Comparison of ENCODE assay signal across 8 cellular contexts in the genomic region with DNA sequence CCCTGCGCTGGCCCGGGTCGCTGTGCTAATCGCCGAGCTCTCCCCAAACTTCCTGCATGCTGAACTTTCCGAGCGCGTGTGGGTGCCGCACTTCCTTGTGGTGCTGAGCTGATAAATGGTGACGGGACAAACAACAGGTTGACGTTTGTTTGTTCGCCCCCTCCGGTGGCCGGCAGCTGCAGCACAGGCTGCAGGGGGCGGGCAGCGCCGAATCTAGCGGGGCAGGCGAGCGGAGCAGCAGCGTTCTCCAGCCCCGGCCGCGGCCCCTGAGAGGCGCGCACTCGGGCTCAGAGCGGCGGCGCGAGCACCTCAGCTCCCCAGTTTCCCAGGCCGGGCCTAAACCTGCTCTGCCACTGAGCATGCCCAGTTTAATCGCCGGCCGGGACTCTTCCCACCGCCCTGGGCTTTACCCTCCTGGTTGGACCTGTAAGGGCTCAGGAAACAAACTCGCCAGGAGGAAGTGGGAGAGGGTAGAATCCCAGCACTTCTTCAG. TPM values are rescaled to one million over a fixed set of nuclear protein-coding genes. Genes with fewer than 3 reads are reported as not detected.
DNase-seq lines count a peak whose midpoint lies in the region; ATAC-seq, FAIRE-seq and TF ChIP-seq lines count a peak whose summit lies in the region.

A gene (minus strand): TSS at position 120 of the 493 bp plus-strand sequence.

- H3K27me3 ChIP-seq in bronchial epithelial cell (ENCODE audit: control insufficient read depth, insufficient read depth, low read length) (no peaks in the 10 kb centered on the region), Caco-2 (replicated peaks; ENCODE audit: control insufficient read depth, insufficient read depth, low read length) (no peaks in the 10 kb centered on the region)

- DNase-seq in DMS114 treated with DMSO at 0.1 percent for 48 hours (lab: John Stamatoyannopoulos, UW; ENCODE audit: unreplicated experiment): peak; percentile 25
- peak; percentile 16 for DNase-seq in RWPE1 (ENCODE audit: low spot score)
- peak; percentile 44 for DNase-seq in bronchial epithelial cell (ENCODE audit: low read depth)
- peak; percentile 83 for DNase-seq in kidney
- peak; percentile 2 for DNase-seq in stimulated activated CD8-positive, alpha-beta memory T cell treated with anti-CD3 and anti-CD28 coated beads, Interleukin-15, amount 100 ng/mL, for 24 hours (ENCODE audit: low read depth)
- DNase-seq in Caco-2: no peak

- no peak within 1 kb of the TSS for H3K4me3 Mint-ChIP-seq in Caco-2 (ENCODE audit: unreplicated experiment)

- H3K27me3 Mint-ChIP-seq in Caco-2 (ENCODE audit: insufficient read depth, unreplicated experiment): no peaks in the 10 kb centered on the region

- H3K27ac Mint-ChIP-seq in Caco-2 (ENCODE audit: unreplicated experiment): no peak within 1 kb of the TSS

- H3K9ac ChIP-seq in kidney (ENCODE audit: low read length in 2 of 2): no peak within 1 kb of the TSS

- intact Hi-C loops in kidney (cut with DNase I) (no loop called here), Caco-2 (cut with micrococcal nuclease; ENCODE audit: unreplicated experiment) (no loop called here)

- POLR2A ChIA-PET in RWPE1 (lab: Yijun Ruan, JAX; ENCODE audit: low non-redundant PET) (no interaction called here), Caco-2 (lab: Charles Lee) (no interaction called here)

- peaks cover 0 to 3% of the 10 kb centered on the region in 2 donors for H3K4me1 ChIP-seq in kidney (ENCODE audit: control insufficient read depth in 1 of 2, insufficient read depth in 1 of 2, low read depth in 1 of 2, low read length in 2 of 2)
- H3K4me1 ChIP-seq in Caco-2: no peaks in the 10 kb centered on the region

- H3K9me3 Mint-ChIP-seq in Caco-2 (ENCODE audit: unreplicated experiment): no peaks in the 10 kb centered on the region

- no peaks in the 10 kb centered on the region for H3K4me1 Mint-ChIP-seq in Caco-2 (ENCODE audit: low read depth, unreplicated experiment)

- BruUV-seq in Caco-2 (replicated peaks; lab: Mats Ljungman, UMichigan): no TSS peak

- ATAC-seq in GM19467 (IDR thresholded peaks at IDR 0.05; ENCODE audit: unreplicated experiment) (peak; percentile 97), HG03520 (IDR thresholded peaks at IDR 0.05; ENCODE audit: unreplicated experiment) (peak; percentile 97)

- H3K27ac ChIP-seq in RWPE1 (no peak within 1 kb of the TSS), kidney (ENCODE audit: low read depth in 2 of 2, low read length in 2 of 2) (no peak within 1 kb of the TSS)

- TF ChIP-seq CTCF in RWPE1 (conservative IDR thresholded peaks at IDR 0.05; ENCODE audit: low read depth) (0 out of 2 replicates have a peak, but pooled peaks have one; percentile 8), bronchial epithelial cell (IDR thresholded peaks at IDR 0.05; ENCODE audit: insufficient read depth, low read length, severe bottlenecking) (peak; percentile 33), kidney (IDR thresholded peaks at IDR 0.05; ENCODE audit: borderline replicate concordance, extremely low read depth, insufficient read depth) (no peak), Caco-2 (IDR thresholded peaks at IDR 0.05; ENCODE audit: insufficient read depth in 1 of 2, low read depth in 1 of 2, low read length in 1 of 2, severe bottlenecking in 1 of 2, unreplicated experiment in 1 of 2) (no peak)

- no peak for FAIRE-seq in bronchial epithelial cell (lab: Jason Lieb, UNC)
- FAIRE-seq in kidney (lab: Jason Lieb, UNC): no peak

- H3K36me3 ChIP-seq in bronchial epithelial cell (ENCODE audit: control insufficient read depth, insufficient read depth, low read length) (no peaks in the 10 kb centered on the region), kidney (ENCODE audit: control insufficient read depth in 1 of 2, insufficient read depth in 2 of 2, low read length in 2 of 2) (no peaks in the 10 kb centered on the region), Caco-2 (ENCODE audit: control insufficient read depth, insufficient read depth, low read length) (no peaks in the 10 kb centered on the region)

- CTCF ChIA-PET in RWPE1 (lab: Yijun Ruan, JAX) (interaction anchor here (0.5 to 1.1 kb wide), 7 partner anchors 176 to 855 kb away, joined by 3 to 6 read pairs (median 3); no protein-coding TSS in a partner anchor), Caco-2 (lab: Charles Lee) (interaction anchor here (1.1 kb wide), 1 partner anchor 482 kb away, joined by 3 read pairs; no protein-coding TSS in a partner anchor)

- H3K36me3 Mint-ChIP-seq in Caco-2 (ENCODE audit: insufficient read depth, unreplicated experiment): no peaks in the 10 kb centered on the region

- H3K4me3 ChIP-seq in bronchial epithelial cell (ENCODE audit: low read depth, low read length): peak within 1 kb of the TSS; percentile 38
- peak within 1 kb of the TSS; percentile 69 to 74 for H3K4me3 ChIP-seq in kidney (ENCODE audit: low read length in 2 of 2)
- no peak within 1 kb of the TSS for H3K4me3 ChIP-seq in Caco-2 (ENCODE audit: low read depth, low read length)

- H3K9me3 ChIP-seq in kidney (ENCODE audit: control insufficient read depth in 1 of 2, low read length in 2 of 2): no peaks in the 10 kb centered on the region
- H3K9me3 ChIP-seq in Caco-2: no peaks in the 10 kb centered on the region

RNA-seq across cellular contexts. Expression of the gene that starts here (rescaled TPM):
- under 0.01 and 0.53 TPM in 2 replicates for total RNA-seq in bronchial epithelial cell
- total RNA-seq in kidney: 12.2 TPM
- polyA plus RNA-seq in kidney (ENCODE audit: insufficient read depth, low read depth, low replicate concordance): 5.3 TPM
- not detected in 2 replicates for total RNA-seq in Caco-2 (2022)

Comparison
In these comparisons a context has a peak if more than half of its experiments do, and no peak if none do; other contexts are left out.
1. Peak in DNase-seq and H3K4me3 ChIP-seq in bronchial epithelial cell; RNA of the gene not detected or under 1 TPM.
2. DNase-seq: peak in DMS114 treated with DMSO at 0.1 percent for 48 hours (single experiment), RWPE1 (single experiment), kidney (single experiment) and stimulated activated CD8-positive, alpha-beta memory T cell treated with anti-CD3 and anti-CD28 coated beads, Interleukin-15, amount 100 ng/mL, for 24 hours (single experiment); none in Caco-2 (0 of 2).
3. CTCF ChIP-seq: peak in RWPE1 (single experiment) and bronchial epithelial cell (single experiment); none in kidney (single experiment) and Caco-2 (0 of 2).